ENCODE assay signal across 21 cellular contexts in genomic region chr13:91356919-91357612, GRCh38. TPM values are rescaled to one million over a fixed set of nuclear protein-coding genes. Genes with fewer than 3 reads are reported as not detected.
A peak's percentile ranks its signal among the peaks of the same experiment; 100 is the strongest.
DNase-seq lines count a peak whose midpoint lies in the region; ATAC-seq and TF ChIP-seq lines count a peak whose summit lies in the region.
"Had no signal": no experiment of that assay in that cellular context is flagged by ENCODE, and none has a peak within 500 bp of the region (broad histone marks: within the 10 kb centered on the region; RNA-seq: fewer than 3 reads in every experiment).

No MANE protein-coding gene starts in this region.

- intact Hi-C loops in adrenal gland (cut with DNase I) = no loop called here

- 85 to 92% (median 88%) methylated on average over 6 of the region's 6 CpGs for WGBS in adrenal gland, 4 donors

- no peak overlapping the region for H3K4me3 Mint-ChIP-seq in stimulated activated naive CD8-positive, alpha-beta T cell treated with anti-CD3 and anti-CD28 coated beads, Interleukin-15, Interleukin-2, amounts not matched to agents 100 ng/mL and 50 ng/mL, for 24 hours
- H3K4me3 Mint-ChIP-seq in stimulated activated naive CD8-positive, alpha-beta T cell treated with anti-CD3 and anti-CD28 coated beads, Interleukin-15, amount 100 ng/mL, for 72 hours = no peak overlapping the region
- H3K4me3 Mint-ChIP-seq in glutamatergic neuron (ENCODE audit: unreplicated experiment) = no peak overlapping the region
- H3K4me3 Mint-ChIP-seq: activated CD8-positive, alpha-beta memory T cell treated with anti-CD3 and anti-CD28 coated beads, Interleukin-2, amount 10 ng/mL, durations not matched to agents 7 days and 5 days had no signal

- TF ChIP-seq CTCF in OCI-LY3 (IDR thresholded peaks at IDR 0.05; ENCODE audit: low read depth, low read length) (no peak), glutamatergic neuron (IDR thresholded peaks at IDR 0.05; ENCODE audit: partially characterized antibody, unreplicated experiment) (no peak), foreskin fibroblast (IDR thresholded peaks at IDR 0.05; ENCODE audit: low read depth, low read length) (no peak), adrenal gland (IDR thresholded peaks at IDR 0.05) (no peak)

- H3K79me2 ChIP-seq in OCI-LY3 (ENCODE audit: low read length) = peaks cover 38% of the 10 kb centered on the region

- ATAC-seq in stimulated activated naive CD8-positive, alpha-beta T cell treated with anti-CD3 and anti-CD28 coated beads, Interleukin-15, amount 100 ng/mL, for 72 hours = no peak
- no peak for ATAC-seq in HG03175 (IDR thresholded peaks at IDR 0.05; ENCODE audit: unreplicated experiment)
- ATAC-seq: activated CD8-positive, alpha-beta memory T cell treated with anti-CD3 and anti-CD28 coated beads, Interleukin-2, amount 10 ng/mL, durations not matched to agents 7 days and 5 days had no signal

- no peaks in the 10 kb centered on the region for H3K27me3 Mint-ChIP-seq in stimulated activated naive CD8-positive, alpha-beta T cell treated with anti-CD3 and anti-CD28 coated beads, Interleukin-15, Interleukin-2, amounts not matched to agents 100 ng/mL and 50 ng/mL, for 24 hours
- H3K27me3 Mint-ChIP-seq in stimulated activated naive CD8-positive, alpha-beta T cell treated with anti-CD3 and anti-CD28 coated beads, Interleukin-15, amount 100 ng/mL, for 72 hours = no peaks in the 10 kb centered on the region
- no peaks in the 10 kb centered on the region for H3K27me3 Mint-ChIP-seq in glutamatergic neuron (ENCODE audit: unreplicated experiment)
- H3K27me3 Mint-ChIP-seq: activated CD8-positive, alpha-beta memory T cell treated with anti-CD3 and anti-CD28 coated beads, Interleukin-2, amount 10 ng/mL, durations not matched to agents 7 days and 5 days had no signal

- H3K4me3 ChIP-seq in OCI-LY3 (ENCODE audit: low read length) (no peak overlapping the region), H7 (ENCODE audit: insufficient read depth, low read depth, low read length) (no peak overlapping the region), foreskin fibroblast (ENCODE audit: low read depth in 1 of 2, low read length in 2 of 2) (no peak overlapping the region), adrenal gland (no peak overlapping the region)
- H3K4me3 ChIP-seq: sigmoid colon, thoracic aorta had no signal

- no peak overlapping the region for H3K4me2 ChIP-seq in OCI-LY3 (ENCODE audit: low read length)

- H3K4me1 ChIP-seq in OCI-LY3 (ENCODE audit: low read length) = peaks cover 46% of the 10 kb centered on the region
- peaks cover 0 to 7% of the 10 kb centered on the region in 2 donors for H3K4me1 ChIP-seq in adrenal gland (replicated peaks in 1 of 2)

- peak overlapping the region; percentile 49 for H3K27ac Mint-ChIP-seq in stimulated activated naive CD8-positive, alpha-beta T cell treated with anti-CD3 and anti-CD28 coated beads, Interleukin-15, Interleukin-2, amounts not matched to agents 100 ng/mL and 50 ng/mL, for 24 hours
- H3K27ac Mint-ChIP-seq in stimulated activated naive CD8-positive, alpha-beta T cell treated with anti-CD3 and anti-CD28 coated beads, Interleukin-15, amount 100 ng/mL, for 72 hours = peak overlapping the region in 1 of 2 donors; percentile 59
- peak overlapping the region; percentile 7 for H3K27ac Mint-ChIP-seq in glutamatergic neuron (ENCODE audit: unreplicated experiment)
- H3K27ac Mint-ChIP-seq: activated CD8-positive, alpha-beta memory T cell treated with anti-CD3 and anti-CD28 coated beads, Interleukin-2, amount 10 ng/mL, durations not matched to agents 7 days and 5 days had no signal

- TF ChIP-seq POLR2A in adrenal gland (IDR thresholded peaks at IDR 0.05) = no peak

- H3K27me3 ChIP-seq in OCI-LY3 (ENCODE audit: low read depth, low read length) (no peaks in the 10 kb centered on the region), H7 (ENCODE audit: control insufficient read depth, insufficient read depth, low read length) (no peaks in the 10 kb centered on the region), adrenal gland (no peaks in the 10 kb centered on the region)
- H3K27me3 ChIP-seq: neutrophil, sigmoid colon had no signal

- H3K9ac ChIP-seq in OCI-LY3 (ENCODE audit: low read length) = no peak overlapping the region

- peak overlapping the region; percentile 60 for H3K27ac ChIP-seq in OCI-LY3 (ENCODE audit: low read length)
- H3K27ac ChIP-seq in adrenal gland = no peak overlapping the region
- H3K27ac ChIP-seq: neutrophil, sigmoid colon, thoracic aorta had no signal

- H4K20me1 ChIP-seq in OCI-LY3 (ENCODE audit: insufficient read depth, low read length) = peaks cover 70% of the 10 kb centered on the region

- H3K36me3 Mint-ChIP-seq in stimulated activated naive CD8-positive, alpha-beta T cell treated with anti-CD3 and anti-CD28 coated beads, Interleukin-15, Interleukin-2, amounts not matched to agents 100 ng/mL and 50 ng/mL, for 24 hours (ENCODE audit: low read depth) = peaks cover 65% of the 10 kb centered on the region
- H3K36me3 Mint-ChIP-seq in glutamatergic neuron (ENCODE audit: unreplicated experiment) = no peaks in the 10 kb centered on the region

- H3K36me3 ChIP-seq in OCI-LY3 (replicated peaks; ENCODE audit: low read depth, low read length) (peaks cover 65% of the 10 kb centered on the region), H7 (replicated peaks; ENCODE audit: control insufficient read depth, insufficient read depth, low read length) (peaks cover 16% of the 10 kb centered on the region), adrenal gland (replicated peaks in 1 of 2) (peaks cover 0 to 13% of the 10 kb centered on the region in 2 donors)
- H3K36me3 ChIP-seq: neutrophil had no signal

- no peaks in the 10 kb centered on the region for H3K9me3 Mint-ChIP-seq in stimulated activated naive CD8-positive, alpha-beta T cell treated with anti-CD3 and anti-CD28 coated beads, Interleukin-15, Interleukin-2, amounts not matched to agents 100 ng/mL and 50 ng/mL, for 24 hours
- no peaks in the 10 kb centered on the region for H3K9me3 Mint-ChIP-seq in stimulated activated naive CD8-positive, alpha-beta T cell treated with anti-CD3 and anti-CD28 coated beads, Interleukin-15, amount 100 ng/mL, for 72 hours
- H3K9me3 Mint-ChIP-seq in glutamatergic neuron (ENCODE audit: unreplicated experiment) = no peaks in the 10 kb centered on the region

- H3K4me1 Mint-ChIP-seq in stimulated activated naive CD8-positive, alpha-beta T cell treated with anti-CD3 and anti-CD28 coated beads, Interleukin-15, Interleukin-2, amounts not matched to agents 100 ng/mL and 50 ng/mL, for 24 hours (ENCODE audit: low read depth) = peaks cover 42% of the 10 kb centered on the region
- H3K4me1 Mint-ChIP-seq in stimulated activated naive CD8-positive, alpha-beta T cell treated with anti-CD3 and anti-CD28 coated beads, Interleukin-15, amount 100 ng/mL, for 72 hours = peaks cover 31% of the 10 kb centered on the region
- H3K4me1 Mint-ChIP-seq in glutamatergic neuron (ENCODE audit: low read depth, unreplicated experiment) = peaks cover 5% of the 10 kb centered on the region

- DNase-seq in stimulated activated naive CD8-positive, alpha-beta T cell treated with anti-CD3 and anti-CD28 coated beads, Interleukin-15, amount 100 ng/mL, for 72 hours = no peak
- DNase-seq in glutamatergic neuron = no peak
- no peak for DNase-seq in H7
- no peak for DNase-seq in foreskin fibroblast
- DNase-seq in adrenal gland = no peak
- DNase-seq: activated CD4-positive, CD25-positive, alpha-beta regulatory T cell; activated CD8-positive, alpha-beta memory T cell treated with anti-CD3 and anti-CD28 coated beads, Interleukin-2, amount 10 ng/mL, durations not matched to agents 7 days and 5 days; COR-L47; effector CD8-positive, alpha-beta T cell; islet precursor cell; MV-4-11; RPMI8226; sigmoid colon; stimulated activated CD4-positive, alpha-beta T cell treated with anti-CD3 and anti-CD28 coated beads, Interleukin-4, amount 100 ng/mL, for 1 hour; SW 1271 had no signal

- no peak overlapping the region for H2AFZ ChIP-seq in OCI-LY3 (ENCODE audit: low read depth, low read length)

- H3K9me3 ChIP-seq in OCI-LY3 (ENCODE audit: insufficient read depth, low read length) (no peaks in the 10 kb centered on the region), adrenal gland (replicated peaks in 1 of 3) (no peaks in the 10 kb centered on the region)
- H3K9me3 ChIP-seq: neutrophil, sigmoid colon, thoracic aorta had no signal

RNA-seq across cellular contexts. Expression of gene MIR17HG, which starts 9.6 kb away (rescaled TPM):
- total RNA-seq in glutamatergic neuron (ENCODE audit: unreplicated experiment) (14.5 TPM), adrenal gland (1 to 10 TPM in 5 of 8 donors, under 1 TPM in 3; 0.41 to 2.8 (median 1.5) TPM)
- total RNA-seq in H7 (2014; rRNA removed; shearing (Covaris generic)) = 19.6 and 22.2 TPM in 2 replicates
- polyA plus RNA-seq in adrenal gland = 1 to 10 TPM in 2 of 3 donors, under 1 TPM in 1; 0.48 to 4.3 (median 2.4) TPM

RNA-seq across cellular contexts. Expression of gene GPC5, which starts 41.4 kb away (rescaled TPM):
- 10.2 TPM for total RNA-seq in glutamatergic neuron (ENCODE audit: unreplicated experiment)
- 0.07 and 0.15 TPM in 2 replicates for total RNA-seq in H7 (2014; rRNA removed; shearing (Covaris generic))
- total RNA-seq in adrenal gland = 1 to 10 TPM in 3 of 8 donors, under 1 TPM in 1, not detected in 4; 0.61 to 2.6 (median 2.1) TPM
- 1 to 10 TPM in 1 of 3 donors, under 1 TPM in 2; 0.24 to 2.6 (median 0.97) TPM for polyA plus RNA-seq in adrenal gland
- total RNA-seq: activated CD8-positive, alpha-beta memory T cell treated with anti-CD3 and anti-CD28 coated beads, Interleukin-2, amount 10 ng/mL, durations not matched to agents 7 days and 5 days had no signal
- polyA plus RNA-seq: fibroblast of lung had no signal
